ENCODE assay signal across 10 cellular contexts in genomic region chr1:176691251-176692228, GRCh38.
DNase-seq lines count a peak whose midpoint lies in the region; ATAC-seq and TF ChIP-seq lines count a peak whose summit lies in the region.
"Had no signal": no experiment of that assay in that cellular context is flagged by ENCODE, and none has a peak within 500 bp of the region (broad histone marks: within the 10 kb centered on the region; RNA-seq: fewer than 3 reads in every experiment).

No MANE protein-coding gene starts in this region.

- H3K4me3 ChIP-seq in kidney epithelial cell (ENCODE audit: low read depth, low read length) (no peak overlapping the region), upper lobe of right lung (no peak overlapping the region)
- H3K4me3 ChIP-seq: BLaER1 had no signal

- no peaks in the 10 kb centered on the region for H3K4me1 ChIP-seq in upper lobe of right lung

- H3K9me3 ChIP-seq in upper lobe of right lung = no peaks in the 10 kb centered on the region
- H3K9me3 ChIP-seq: BLaER1 had no signal

- TF ChIP-seq CTCF in brain (conservative IDR thresholded peaks at IDR 0.05) (peak; percentile 79 to 86), kidney epithelial cell (IDR thresholded peaks at IDR 0.05; ENCODE audit: insufficient read depth, low read length, poor library complexity, severe bottlenecking) (peak; percentile 65), upper lobe of right lung (IDR thresholded peaks at IDR 0.05) (peak; percentile 66)

- H3K27ac ChIP-seq in upper lobe of right lung = no peak overlapping the region
- H3K27ac ChIP-seq: BLaER1 had no signal

- H3K4me3 Mint-ChIP-seq in brain = no peak overlapping the region
- H3K4me3 Mint-ChIP-seq: dendritic cell treated with granulocyte-macrophage colony-stimulating factor and Interleukin-4, amounts not matched to agents 40 ng/mL and 50 ng/mL, for 4 days had no signal

- H3K36me3 Mint-ChIP-seq in brain = no peaks in the 10 kb centered on the region

- no peaks in the 10 kb centered on the region for H3K27me3 Mint-ChIP-seq in brain
- H3K27me3 Mint-ChIP-seq: dendritic cell treated with granulocyte-macrophage colony-stimulating factor and Interleukin-4, amounts not matched to agents 40 ng/mL and 50 ng/mL, for 4 days had no signal

- peak; percentile 68 for DNase-seq in SIG-M5 treated with dmso at 0.1 percent for 504 hours (lab: John Stamatoyannopoulos, UW; ENCODE audit: unreplicated experiment)
- DNase-seq in SIG-M5 (lab: John Stamatoyannopoulos, UW) = no peak
- DNase-seq in HS-5 (ENCODE audit: low read depth) = peak; percentile 29
- peak; percentile 95 to 98 for DNase-seq in NCI-H526 (lab: John Stamatoyannopoulos, UW)
- DNase-seq in kidney epithelial cell (ENCODE audit: low read depth) = peak; percentile 52
- no peak for DNase-seq in upper lobe of right lung

- peaks cover 40% of the 10 kb centered on the region for H3K4me1 Mint-ChIP-seq in brain

- ATAC-seq in GM21528 (IDR thresholded peaks at IDR 0.05; ENCODE audit: low FRiP score, unreplicated experiment) = peak; percentile 89
- peak; percentile 60 for ATAC-seq in upper lobe of right lung

- H3K9me3 Mint-ChIP-seq in brain = no peaks in the 10 kb centered on the region
- H3K9me3 Mint-ChIP-seq: dendritic cell treated with granulocyte-macrophage colony-stimulating factor and Interleukin-4, amounts not matched to agents 40 ng/mL and 50 ng/mL, for 4 days had no signal

- H3K27ac Mint-ChIP-seq in brain = peak overlapping the region in 4 of 5 experiments; percentile 68 to 90 (median 82)
- H3K27ac Mint-ChIP-seq: dendritic cell treated with granulocyte-macrophage colony-stimulating factor and Interleukin-4, amounts not matched to agents 40 ng/mL and 50 ng/mL, for 4 days had no signal

- intact Hi-C loops in upper lobe of right lung (cut with DNase I) = no loop called here

- H3K27me3 ChIP-seq in kidney epithelial cell (ENCODE audit: control insufficient read depth, insufficient read depth, low read length) = no peaks in the 10 kb centered on the region
- H3K27me3 ChIP-seq in upper lobe of right lung = no peaks in the 10 kb centered on the region
- H3K27me3 ChIP-seq: BLaER1 had no signal

- H3K36me3 ChIP-seq in kidney epithelial cell (ENCODE audit: control insufficient read depth, insufficient read depth, low read length) (no peaks in the 10 kb centered on the region), upper lobe of right lung (no peaks in the 10 kb centered on the region)
- H3K36me3 ChIP-seq: BLaER1 had no signal

Comparison
In these comparisons a context has a peak if more than half of its experiments do, and no peak if none do; other contexts are left out.
1. DNase-seq: peak in SIG-M5 treated with dmso at 0.1 percent for 504 hours (single experiment), HS-5 (single experiment), NCI-H526 (2 of 2) and kidney epithelial cell (single experiment); none in SIG-M5 (single experiment) and upper lobe of right lung (single experiment).
2. Peak in every context shown above with its lines, with median percentiles within 50 percentile points of each other: CTCF ChIP-seq.